In the genomic region with DNA sequence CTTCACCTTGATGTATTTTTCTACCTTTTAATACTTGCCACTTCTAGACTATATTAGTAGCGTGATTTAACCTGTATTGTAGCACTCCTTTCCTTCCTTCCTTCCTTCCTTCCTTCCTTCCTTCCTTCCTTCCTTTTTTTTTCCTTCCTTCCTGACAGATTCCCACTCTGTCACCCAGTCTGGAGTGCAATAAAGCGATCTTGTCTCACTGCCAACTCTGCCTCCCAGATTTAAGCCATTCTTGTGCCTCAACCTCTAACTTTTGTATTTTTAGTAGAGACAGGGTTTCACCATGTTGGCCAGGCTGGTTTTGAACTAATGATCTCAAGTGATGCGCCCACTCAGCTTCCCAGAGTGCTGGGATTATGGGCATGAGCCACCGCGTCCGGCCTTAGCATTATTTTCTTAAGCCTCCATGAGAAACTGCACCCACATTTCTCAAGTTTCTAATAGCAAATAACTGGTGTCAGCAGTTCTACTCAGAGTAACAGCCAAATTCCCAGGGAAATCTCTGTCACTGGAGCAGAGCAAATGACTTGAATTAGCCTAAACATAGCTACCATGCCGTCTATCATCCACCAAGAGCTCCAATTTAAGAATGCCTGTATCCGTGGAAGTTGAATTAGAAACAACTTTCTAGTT, we compare ENCODE assay signal across 29 cellular contexts.
"Had no signal": no experiment of that assay in that cellular context is flagged by ENCODE, and none has a peak within 500 bp of the region (broad histone marks: within the 10 kb centered on the region; RNA-seq: fewer than 3 reads in every experiment).

No MANE protein-coding gene starts in this region.

- H3K27ac ChIP-seq: adrenal gland, body of pancreas, colonic mucosa, WERI-Rb-1 had no signal

- H3K36me3 Mint-ChIP-seq: activated naive CD4-positive, alpha-beta T cell treated with anti-CD3 and anti-CD28 coated beads, Interleukin-2, amount 50 U/mL, for 24 hours; activated naive CD8-positive, alpha-beta T cell treated with anti-CD3 and anti-CD28 coated beads for 36 hours had no signal

- H3K4me1 ChIP-seq: adrenal gland, body of pancreas, colonic mucosa had no signal

- H3K4me3 Mint-ChIP-seq: activated B cell treated with CpG ODN at 0.5 μM for 24 hours; activated CD8-positive, alpha-beta T cell treated with anti-CD3 and anti-CD28 coated beads for 36 hours; activated naive CD4-positive, alpha-beta T cell treated with anti-CD3 and anti-CD28 coated beads for 36 hours; activated naive CD4-positive, alpha-beta T cell treated with anti-CD3 and anti-CD28 coated beads, Interleukin-2, amount 50 U/mL, for 24 hours; activated naive CD8-positive, alpha-beta T cell treated with anti-CD3 and anti-CD28 coated beads for 36 hours; activated naive CD8-positive, alpha-beta T cell treated with anti-CD3 and anti-CD28 coated beads, Interleukin-2, amount 50 U/mL, for 24 hours; activated T-cell treated with anti-CD3 and anti-CD28 coated beads, Interleukin-2, amount 50 U/mL, for 4 hours; activated T-helper 17 cell treated with anti-CD3 and anti-CD28 coated beads, Interleukin-2, amount 50 U/mL, for 72 hours; T-helper 17 cell; T-helper 2 cell treated with Interferon-gamma antibody and Interleukin-4, amounts not matched to agents 5 μg/mL and 100 μg/mL, for 36 hours had no signal

- H3K4me1 Mint-ChIP-seq: activated B cell treated with CpG ODN at 0.5 μM for 24 hours; activated naive CD4-positive, alpha-beta T cell treated with anti-CD3 and anti-CD28 coated beads, Interleukin-2, amount 50 U/mL, for 24 hours; activated naive CD8-positive, alpha-beta T cell treated with anti-CD3 and anti-CD28 coated beads for 36 hours; activated naive CD8-positive, alpha-beta T cell treated with anti-CD3 and anti-CD28 coated beads, Interleukin-2, amount 50 U/mL, for 24 hours; activated T-helper 17 cell treated with anti-CD3 and anti-CD28 coated beads, Interleukin-2, amount 50 U/mL, for 72 hours; T-helper 17 cell had no signal

- H3K27ac Mint-ChIP-seq: activated B cell treated with CpG ODN at 0.5 μM for 24 hours; activated CD8-positive, alpha-beta T cell treated with anti-CD3 and anti-CD28 coated beads for 36 hours; activated naive CD4-positive, alpha-beta T cell treated with anti-CD3 and anti-CD28 coated beads for 36 hours; activated naive CD4-positive, alpha-beta T cell treated with anti-CD3 and anti-CD28 coated beads, Interleukin-2, amount 50 U/mL, for 24 hours; activated naive CD8-positive, alpha-beta T cell treated with anti-CD3 and anti-CD28 coated beads for 36 hours; activated naive CD8-positive, alpha-beta T cell treated with anti-CD3 and anti-CD28 coated beads, Interleukin-2, amount 50 U/mL, for 24 hours; activated T-helper 17 cell treated with anti-CD3 and anti-CD28 coated beads, Interleukin-2, amount 50 U/mL, for 72 hours; T-helper 17 cell; T-helper 2 cell treated with Interferon-gamma antibody and Interleukin-4, amounts not matched to agents 5 μg/mL and 100 μg/mL, for 36 hours had no signal

- H3K9me3 Mint-ChIP-seq: activated B cell treated with CpG ODN at 0.5 μM for 24 hours had no signal

- H3K4me3 ChIP-seq: adrenal gland, body of pancreas, colonic mucosa had no signal

- DNase-seq: activated B cell treated with CpG ODN at 0.5 μM for 24 hours; activated CD4-positive, alpha-beta T cell treated with anti-CD3 and anti-CD28 coated beads for 48 hours; activated CD4-positive, alpha-beta T cell treated with anti-CD3 and anti-CD28 coated beads, Interleukin-2, amount 50 U/mL, for 1 hour; activated CD4-positive, alpha-beta T cell treated with anti-CD3 and anti-CD28 coated beads, Interleukin-2, amount 50 U/mL, for 48 hours; activated CD8-positive, alpha-beta memory T cell treated with anti-CD3 and anti-CD28 coated beads for 24 hours; activated CD8-positive, alpha-beta T cell treated with anti-CD3 and anti-CD28 coated beads for 36 hours; activated effector memory CD4-positive, alpha-beta T cell treated with Interleukin-2 at 50 U/mL for 16 hours; activated naive CD4-positive, alpha-beta T cell treated with anti-CD3 and anti-CD28 coated beads for 36 hours; activated naive CD8-positive, alpha-beta T cell treated with anti-CD3 and anti-CD28 coated beads for 36 hours; activated naive CD8-positive, alpha-beta T cell treated with anti-CD3 and anti-CD28 coated beads, Interleukin-2, amount 50 U/mL, for 24 hours; activated T-cell treated with anti-CD3 and anti-CD28 coated beads, Interleukin-2, amount 50 U/mL, for 4 hours; adrenal gland; amygdala; aorta; body of pancreas; central memory CD4-positive, alpha-beta T cell; cerebellar nuclear complex; colonic mucosa; effector CD8-positive, alpha-beta T cell; foreskin fibroblast; T-helper 1 cell; T-helper 17 cell; T1000; WERI-Rb-1 had no signal

- H3K36me3 ChIP-seq: adrenal gland, colonic mucosa, WERI-Rb-1 had no signal

- ATAC-seq: activated CD4-positive, CD25-positive, alpha-beta regulatory T cell treated with anti-CD3 and anti-CD28 coated beads, Interleukin-2, amount 50 U/mL, for 24 hours; activated CD8-positive, alpha-beta T cell treated with anti-CD3 and anti-CD28 coated beads for 36 hours; activated naive CD8-positive, alpha-beta T cell treated with anti-CD3 and anti-CD28 coated beads, Interleukin-2, amount 50 U/mL, for 24 hours; activated T-cell treated with anti-CD3 and anti-CD28 coated beads, Interleukin-2, amount 50 U/mL, for 4 hours; activated T-helper 17 cell treated with anti-CD3 and anti-CD28 coated beads, Interleukin-2, amount 50 U/mL, for 72 hours; body of pancreas; esophagus mucosa; T-helper 17 cell had no signal

- H3K9me3 ChIP-seq: adrenal gland, body of pancreas, colonic mucosa had no signal

- H3K27me3 ChIP-seq: adrenal gland, body of pancreas, colonic mucosa had no signal

- H3K27me3 Mint-ChIP-seq: activated B cell treated with CpG ODN at 0.5 μM for 24 hours; activated CD8-positive, alpha-beta T cell treated with anti-CD3 and anti-CD28 coated beads for 36 hours; activated naive CD4-positive, alpha-beta T cell treated with anti-CD3 and anti-CD28 coated beads, Interleukin-2, amount 50 U/mL, for 24 hours; activated naive CD8-positive, alpha-beta T cell treated with anti-CD3 and anti-CD28 coated beads for 36 hours; activated naive CD8-positive, alpha-beta T cell treated with anti-CD3 and anti-CD28 coated beads, Interleukin-2, amount 50 U/mL, for 24 hours; activated T-helper 17 cell treated with anti-CD3 and anti-CD28 coated beads, Interleukin-2, amount 50 U/mL, for 72 hours; T-helper 17 cell had no signal
